In genomic region chrX:1535241-1536041, GRCh38 we compare ENCODE assay signal across 9 cellular contexts. TPM values are rescaled to one million over a fixed set of nuclear protein-coding genes. Genes with fewer than 3 reads are reported as not detected.
A peak's percentile ranks its signal among the peaks of the same experiment; 100 is the strongest.
DNase-seq lines count a peak whose midpoint lies in the region; ATAC-seq lines count a peak whose summit lies in the region.
"Had no signal": no experiment of that assay in that cellular context is flagged by ENCODE, and none has a peak within 500 bp of the region (broad histone marks: within the 10 kb centered on the region; RNA-seq: fewer than 3 reads in every experiment).

No MANE protein-coding gene starts in this region.

- peaks cover 24% of the 10 kb centered on the region for H3K4me1 ChIP-seq in CD8-positive, alpha-beta memory T cell (ENCODE audit: insufficient read depth, low read length)

- peak in 4 of 5 donors; percentile 16 to 65 (median 44) for DNase-seq in CD8-positive, alpha-beta memory T cell
- peak in 3 of 5 experiments; percentile 33 to 76 (median 41) for DNase-seq in T-helper 2 cell
- peak; percentile 12 for DNase-seq in effector CD4-positive, alpha-beta T cell
- peak; percentile 75 for DNase-seq in stimulated activated naive CD4-positive, alpha-beta T cell treated with Interleukin-2 at 50 U/mL for 16 hours (lab: John Stamatoyannopoulos, UW)
- DNase-seq in hepatic stellate cell (ENCODE audit: low spot score) = no peak
- no peak for DNase-seq in ACHN
- DNase-seq: left cardiac atrium had no signal

- CTCF ChIA-PET in CD8-positive, alpha-beta memory T cell (lab: Charles Lee) = no interaction called here

- in situ Hi-C loops in ACHN (cut with HindIII; ENCODE audit: low pct_ligation_motif_present, low pct_unique_long_range_greater_than_20kb, low sequenced_read_pairs) = no loop called here

- H3K36me3 Mint-ChIP-seq in CD8-positive, alpha-beta memory T cell = peaks cover 0 to 36% (median 3%) of the 10 kb centered on the region in 3 donors

- peaks cover 5% of the 10 kb centered on the region for H3K36me3 ChIP-seq in CD8-positive, alpha-beta memory T cell (ENCODE audit: insufficient read depth, low read length)

- ATAC-seq in HG02759 (IDR thresholded peaks at IDR 0.05; ENCODE audit: unreplicated experiment) = peak; percentile 33
- ATAC-seq in GM18873 (IDR thresholded peaks at IDR 0.05; ENCODE audit: low FRiP score, unreplicated experiment) = no peak

- H3K27me3 Mint-ChIP-seq in CD8-positive, alpha-beta memory T cell = peaks cover 0 to 9% of the 10 kb centered on the region in 2 donors

- H3K9me3 Mint-ChIP-seq in CD8-positive, alpha-beta memory T cell = no peaks in the 10 kb centered on the region

- no peaks in the 10 kb centered on the region for H3K9me3 ChIP-seq in CD8-positive, alpha-beta memory T cell (ENCODE audit: low read length)

- H3K27me3 ChIP-seq in CD8-positive, alpha-beta memory T cell (ENCODE audit: insufficient read depth, low read length, poor library complexity, severe bottlenecking) = no peaks in the 10 kb centered on the region

- peak overlapping the region; percentile 99 for H3K4me3 ChIP-seq in CD8-positive, alpha-beta memory T cell (ENCODE audit: low read length)

- POLR2A ChIA-PET in CD8-positive, alpha-beta memory T cell (lab: Charles Lee) = no interaction called here

- peak overlapping the region; percentile 91 for H3K27ac ChIP-seq in CD8-positive, alpha-beta memory T cell (ENCODE audit: low read depth, low read length)

- H3K27ac Mint-ChIP-seq in CD8-positive, alpha-beta memory T cell = peak overlapping the region; percentile 95 to 100 (median 99)

- peak overlapping the region; percentile 95 to 100 (median 98) for H3K4me3 Mint-ChIP-seq in CD8-positive, alpha-beta memory T cell

- peaks cover 12 to 14% (median 13%) of the 10 kb centered on the region in 3 donors for H3K4me1 Mint-ChIP-seq in CD8-positive, alpha-beta memory T cell

RNA-seq across cellular contexts. Expression of gene P2RY8, which starts 1.5 kb away (rescaled TPM):
- total RNA-seq in CD8-positive, alpha-beta memory T cell = 10 to 100 TPM; 47.1 to 50.1 TPM
- polyA plus RNA-seq in CD8-positive, alpha-beta memory T cell = 302 TPM

RNA-seq across cellular contexts. Expression of gene AKAP17A, which starts 56.0 kb away (rescaled TPM):
- total RNA-seq in CD8-positive, alpha-beta memory T cell = 10 to 100 TPM; 73.0 to 74.5 TPM
- polyA plus RNA-seq in CD8-positive, alpha-beta memory T cell = 52.1 TPM

Comparison
In these comparisons a context has a peak if more than half of its experiments do, and no peak if none do; other contexts are left out.
1. DNase-seq: peak in CD8-positive, alpha-beta memory T cell (4 of 5), T-helper 2 cell (3 of 5), effector CD4-positive, alpha-beta T cell (single experiment) and stimulated activated naive CD4-positive, alpha-beta T cell treated with Interleukin-2 at 50 U/mL for 16 hours (single experiment); none in hepatic stellate cell (single experiment) and ACHN (single experiment).